ENCODE assay signal across 1 cellular context in the genomic region with DNA sequence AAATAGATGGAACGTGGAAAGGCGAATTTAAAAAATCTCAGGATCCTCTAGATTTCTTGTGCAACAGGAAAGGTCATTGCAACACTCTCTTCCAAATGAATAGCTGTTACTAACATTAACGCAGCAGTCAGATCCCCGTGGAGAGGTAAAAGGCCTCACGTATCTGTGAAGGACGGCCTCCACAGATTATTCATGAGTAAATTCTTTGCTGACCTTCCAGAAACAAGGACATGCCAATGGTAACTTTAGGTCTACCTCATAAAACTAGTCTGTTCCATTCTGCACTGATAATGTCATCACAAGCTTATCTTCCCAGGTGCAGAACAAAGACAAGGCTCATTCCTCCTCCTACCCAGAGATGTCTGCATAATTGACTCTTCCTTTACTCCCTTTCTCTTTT.
TF ChIP-seq lines count a peak whose summit lies in the region.

No MANE protein-coding gene starts in this region.

TF ChIP-seq in WTC11, 78 proteins besides CTCF, POLR2A, EP300 and RAD21 (continued from another document):
- TF ChIP-seq FOXP1 (CRISPR knock-in tag; IDR thresholded peaks at IDR 0.05; ENCODE audit: borderline replicate concordance) (no peak), NFYB (CRISPR knock-in tag; conservative IDR thresholded peaks at IDR 0.05; ENCODE audit: low read depth) (no peak), RELA (CRISPR knock-in tag; IDR thresholded peaks at IDR 0.05; ENCODE audit: borderline replicate concordance) (no peak), E2F4 (CRISPR knock-in tag; IDR thresholded peaks at IDR 0.05; ENCODE audit: borderline replicate concordance, low read depth) (no peak)
- TF ChIP-seq, protein P1, sequence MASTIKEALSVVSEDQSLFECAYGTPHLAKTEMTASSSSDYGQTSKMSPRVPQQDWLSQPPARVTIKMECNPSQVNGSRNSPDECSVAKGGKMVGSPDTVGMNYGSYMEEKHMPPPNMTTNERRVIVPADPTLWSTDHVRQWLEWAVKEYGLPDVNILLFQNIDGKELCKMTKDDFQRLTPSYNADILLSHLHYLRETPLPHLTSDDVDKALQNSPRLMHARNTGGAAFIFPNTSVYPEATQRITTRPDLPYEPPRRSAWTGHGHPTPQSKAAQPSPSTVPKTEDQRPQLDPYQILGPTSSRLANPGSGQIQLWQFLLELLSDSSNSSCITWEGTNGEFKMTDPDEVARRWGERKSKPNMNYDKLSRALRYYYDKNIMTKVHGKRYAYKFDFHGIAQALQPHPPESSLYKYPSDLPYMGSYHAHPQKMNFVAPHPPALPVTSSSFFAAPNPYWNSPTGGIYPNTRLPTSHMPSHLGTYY (CRISPR knock-in tag; IDR thresholded peaks at IDR 0.05), result no peak
